Comparison of ENCODE assay signal across 1 cellular context in genomic region chrX:63050225-63050624, GRCh38.
TF ChIP-seq lines count a peak whose summit lies in the region.

No MANE protein-coding gene starts in this region.

TF ChIP-seq in WTC11, 78 proteins besides CTCF, POLR2A, EP300 and RAD21 (continued from another document):
- TF ChIP-seq CDX4 (CRISPR knock-in tag; IDR thresholded peaks at IDR 0.05; ENCODE audit: borderline replicate concordance) = no peak
- no peak for TF ChIP-seq FOXP4 (CRISPR knock-in tag; IDR thresholded peaks at IDR 0.05)
- TF ChIP-seq PRDM15 (CRISPR knock-in tag; IDR thresholded peaks at IDR 0.05) = no peak
- TF ChIP-seq RELA (CRISPR knock-in tag; IDR thresholded peaks at IDR 0.05; ENCODE audit: borderline replicate concordance) = no peak
- TF ChIP-seq STAT6 (CRISPR knock-in tag; conservative IDR thresholded peaks at IDR 0.05; ENCODE audit: low read depth) = no peak
